9 cellular contexts compared by ENCODE assay signal in the genomic region with DNA sequence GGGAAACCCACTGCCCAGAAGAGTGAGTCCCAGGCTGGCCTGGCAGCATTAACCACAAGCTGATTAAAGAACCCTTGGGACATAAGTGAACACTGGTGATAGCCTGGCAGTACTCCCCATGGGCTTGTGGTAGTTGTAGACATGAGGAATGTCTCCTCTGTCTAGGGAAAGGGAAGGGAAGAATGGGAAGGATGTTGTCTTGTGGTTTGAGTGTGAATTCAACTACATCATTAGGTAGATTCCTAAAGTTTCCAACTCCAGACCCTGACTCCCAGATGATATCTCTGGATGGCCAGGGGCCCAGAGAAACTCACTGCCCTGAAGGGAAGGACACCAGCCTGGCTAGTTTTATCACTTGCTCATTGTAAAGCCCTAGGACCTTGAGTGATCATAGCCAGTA.
"Had no signal": no experiment of that assay in that cellular context is flagged by ENCODE, and none has a peak within 500 bp of the region (broad histone marks: within the 10 kb centered on the region; RNA-seq: fewer than 3 reads in every experiment).

No MANE protein-coding gene starts in this region.

- H3K4me1 ChIP-seq: HAP-1 had no signal

- H3K4me3 ChIP-seq: GM23248, HAP-1, K562 had no signal

- ATAC-seq: HCT116, K562 had no signal

- H2AFZ ChIP-seq: GM23248 had no signal

- FAIRE-seq: HTR-8/SVneo had no signal

- DNase-seq: GM23248, GOT3, H7, HFFc6, IMR-90 had no signal

- H3K27ac ChIP-seq: GM23248 had no signal

- H3K27ac Mint-ChIP-seq: HFFc6 had no signal

- H3K9ac ChIP-seq: GM23248 had no signal

- H3K9me3 ChIP-seq: HAP-1 had no signal

- H3K4me3 Mint-ChIP-seq: HFFc6 had no signal

- H3K36me3 ChIP-seq: HAP-1 had no signal
